Comparison of ENCODE assay signal across 17 cellular contexts in genomic region chr12:77855548-77855947, GRCh38. TPM values are rescaled to one million over a fixed set of nuclear protein-coding genes. Genes with fewer than 3 reads are reported as not detected.
DNase-seq lines count a peak whose midpoint lies in the region; ATAC-seq and TF ChIP-seq lines count a peak whose summit lies in the region.
"Had no signal": no experiment of that assay in that cellular context is flagged by ENCODE, and none has a peak within 500 bp of the region (broad histone marks: within the 10 kb centered on the region; RNA-seq: fewer than 3 reads in every experiment).

No MANE protein-coding gene starts in this region.

- peak; percentile 86 for ATAC-seq in SK-N-SH treated with all-trans-retinoic acid at 6 μM for 48 hours
- ATAC-seq in HG03139 (IDR thresholded peaks at IDR 0.05; ENCODE audit: unreplicated experiment) = no peak

- intact Hi-C loops in left ventricle myocardium inferior (cut with micrococcal nuclease) = no loop called here
- intact Hi-C loops in stomach (cut with DNase I; ENCODE audit: low total_unique reads) = no loop called here

- no peaks in the 10 kb centered on the region for H3K9me3 ChIP-seq in left ventricle myocardium inferior (replicated peaks)
- no peaks in the 10 kb centered on the region for H3K9me3 ChIP-seq in stomach
- H3K9me3 ChIP-seq: thoracic aorta had no signal

- H3K27ac Mint-ChIP-seq in immature natural killer cell = no peak overlapping the region
- H3K27ac Mint-ChIP-seq: activated naive CD4-positive, alpha-beta T cell treated with anti-CD3 and anti-CD28 coated beads for 36 hours; nephron progenitor cell had no signal

- no peaks in the 10 kb centered on the region for H3K36me3 Mint-ChIP-seq in immature natural killer cell

- DNase-seq in Ammon's horn (ENCODE audit: low spot score) = peak; percentile 35
- DNase-seq in NCI-H1092 (lab: John Stamatoyannopoulos, UW) = peak; percentile 32
- no peak for DNase-seq in left ventricle myocardium inferior
- no peak for DNase-seq in immature natural killer cell
- no peak for DNase-seq in NOMO-1 (lab: John Stamatoyannopoulos, UW; ENCODE audit: unreplicated experiment in 2 of 2)
- no peak for DNase-seq in stomach
- DNase-seq: activated CD4-positive, alpha-beta T cell treated with anti-CD3 and anti-CD28 coated beads for 1 hour; activated CD8-positive, alpha-beta memory T cell treated with anti-CD3 and anti-CD28 coated beads, Interleukin-2, amount 50 U/mL, for 4 hours; activated naive CD4-positive, alpha-beta T cell treated with anti-CD3 and anti-CD28 coated beads for 36 hours; effector CD4-positive, alpha-beta T cell; NCI-H226; nephron progenitor cell; stimulated activated CD4-positive, alpha-beta T cell treated with anti-CD3 and anti-CD28 coated beads, Interleukin-2, amount 100 ng/mL, for 48 hours; T-helper 2 cell had no signal

- 78 to 87% (median 82%) methylated on average over 5 of the region's 5 CpGs for WGBS in stomach, 5 donors

- peak overlapping the region; percentile 32 for H3K4me3 ChIP-seq in left ventricle myocardium inferior
- no peak overlapping the region for H3K4me3 ChIP-seq in stomach
- H3K4me3 ChIP-seq: thoracic aorta had no signal

- TF ChIP-seq EP300 in stomach (IDR thresholded peaks at IDR 0.05) = no peak

- no peak overlapping the region for H3K4me3 Mint-ChIP-seq in immature natural killer cell
- H3K4me3 Mint-ChIP-seq: activated naive CD4-positive, alpha-beta T cell treated with anti-CD3 and anti-CD28 coated beads for 36 hours; nephron progenitor cell had no signal

- H3K27ac ChIP-seq in left ventricle myocardium inferior (replicated peaks) (peak overlapping the region; percentile 46), stomach (no peak overlapping the region)
- H3K27ac ChIP-seq: thoracic aorta had no signal

- H3K4me1 Mint-ChIP-seq in immature natural killer cell = no peaks in the 10 kb centered on the region
- H3K4me1 Mint-ChIP-seq: nephron progenitor cell had no signal

- H3K27me3 ChIP-seq in left ventricle myocardium inferior (ENCODE audit: low read depth) = no peaks in the 10 kb centered on the region
- no peaks in the 10 kb centered on the region for H3K27me3 ChIP-seq in stomach

- H3K4me1 ChIP-seq in left ventricle myocardium inferior (peaks cover 34% of the 10 kb centered on the region), stomach (no peaks in the 10 kb centered on the region)

- no peak for TF ChIP-seq CTCF in left ventricle myocardium inferior (IDR thresholded peaks at IDR 0.05; ENCODE audit: borderline replicate concordance)
- TF ChIP-seq CTCF in stomach (IDR thresholded peaks at IDR 0.05) = no peak

- H3K36me3 ChIP-seq in left ventricle myocardium inferior = no peaks in the 10 kb centered on the region
- no peaks in the 10 kb centered on the region for H3K36me3 ChIP-seq in stomach
- H3K36me3 ChIP-seq: thoracic aorta had no signal

- H3K27me3 Mint-ChIP-seq in immature natural killer cell (ENCODE audit: low read depth in 3 of 3) = no peaks in the 10 kb centered on the region

- TF ChIP-seq POLR2A in stomach (IDR thresholded peaks at IDR 0.05) = no peak

- peaks cover 0 to 28% (median 11%) of the 10 kb centered on the region in 6 donors for H3K9me3 Mint-ChIP-seq in immature natural killer cell
- H3K9me3 Mint-ChIP-seq: activated naive CD4-positive, alpha-beta T cell treated with anti-CD3 and anti-CD28 coated beads for 36 hours; nephron progenitor cell had no signal

TF ChIP-seq in SK-N-SH treated with all-trans-retinoic acid at 6 μM for 48 hours, 23 proteins besides CTCF, POLR2A, EP300 and RAD21:
- TF ChIP-seq PPARA (CRISPR knock-in tag; IDR thresholded peaks at IDR 0.05; ENCODE audit: borderline replicate concordance) (no peak), GLIS3 (CRISPR knock-in tag; IDR thresholded peaks at IDR 0.05) (no peak), PATZ1 (CRISPR knock-in tag; IDR thresholded peaks at IDR 0.05; ENCODE audit: borderline replicate concordance) (no peak)
- TF ChIP-seq, protein P1, sequence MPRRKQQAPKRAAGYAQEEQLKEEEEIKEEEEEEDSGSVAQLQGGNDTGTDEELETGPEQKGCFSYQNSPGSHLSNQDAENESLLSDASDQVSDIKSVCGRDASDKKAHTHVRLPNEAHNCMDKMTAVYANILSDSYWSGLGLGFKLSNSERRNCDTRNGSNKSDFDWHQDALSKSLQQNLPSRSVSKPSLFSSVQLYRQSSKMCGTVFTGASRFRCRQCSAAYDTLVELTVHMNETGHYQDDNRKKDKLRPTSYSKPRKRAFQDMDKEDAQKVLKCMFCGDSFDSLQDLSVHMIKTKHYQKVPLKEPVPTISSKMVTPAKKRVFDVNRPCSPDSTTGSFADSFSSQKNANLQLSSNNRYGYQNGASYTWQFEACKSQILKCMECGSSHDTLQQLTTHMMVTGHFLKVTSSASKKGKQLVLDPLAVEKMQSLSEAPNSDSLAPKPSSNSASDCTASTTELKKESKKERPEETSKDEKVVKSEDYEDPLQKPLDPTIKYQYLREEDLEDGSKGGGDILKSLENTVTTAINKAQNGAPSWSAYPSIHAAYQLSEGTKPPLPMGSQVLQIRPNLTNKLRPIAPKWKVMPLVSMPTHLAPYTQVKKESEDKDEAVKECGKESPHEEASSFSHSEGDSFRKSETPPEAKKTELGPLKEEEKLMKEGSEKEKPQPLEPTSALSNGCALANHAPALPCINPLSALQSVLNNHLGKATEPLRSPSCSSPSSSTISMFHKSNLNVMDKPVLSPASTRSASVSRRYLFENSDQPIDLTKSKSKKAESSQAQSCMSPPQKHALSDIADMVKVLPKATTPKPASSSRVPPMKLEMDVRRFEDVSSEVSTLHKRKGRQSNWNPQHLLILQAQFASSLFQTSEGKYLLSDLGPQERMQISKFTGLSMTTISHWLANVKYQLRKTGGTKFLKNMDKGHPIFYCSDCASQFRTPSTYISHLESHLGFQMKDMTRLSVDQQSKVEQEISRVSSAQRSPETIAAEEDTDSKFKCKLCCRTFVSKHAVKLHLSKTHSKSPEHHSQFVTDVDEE (CRISPR knock-in tag; IDR thresholded peaks at IDR 0.05) = no peak

RNA-seq across cellular contexts. Expression of gene NAV3, which starts 24.9 kb away (rescaled TPM):
- total RNA-seq in left ventricle myocardium inferior (1.5 TPM), stomach (10 to 100 TPM in 1 of 5 donors, 1 to 10 TPM in 4; 1.7 to 18.9 (median 3.5) TPM)
- polyA plus RNA-seq in immature natural killer cell (not detected), stomach (under 1 TPM; 0.15 to 0.19 (median 0.18) TPM)
- total RNA-seq: activated naive CD4-positive, alpha-beta T cell treated with anti-CD3 and anti-CD28 coated beads for 36 hours had no signal

Comparison
In these comparisons a context has a peak if more than half of its experiments do, and no peak if none do; other contexts are left out.
1. DNase-seq: peak in Ammon's horn (single experiment) and NCI-H1092 (single experiment); none in left ventricle myocardium inferior (single experiment), immature natural killer cell (0 of 3), NOMO-1 (0 of 2) and stomach (single experiment).